In genomic region chr5:146965781-146966659, GRCh38 we compare ENCODE assay signal across 8 cellular contexts.
DNase-seq lines count a peak whose midpoint lies in the region; ATAC-seq and TF ChIP-seq lines count a peak whose summit lies in the region.

No MANE protein-coding gene starts in this region.

- peak; percentile 83 for TF ChIP-seq CTCF in natural killer cell (IDR thresholded peaks at IDR 0.05)
- peak; percentile 87 for TF ChIP-seq CTCF in thoracic aorta (IDR thresholded peaks at IDR 0.05)

- no peaks in the 10 kb centered on the region for H3K9me3 ChIP-seq in thoracic aorta

- no peak overlapping the region for H3K4me3 Mint-ChIP-seq in natural killer cell

- H3K27me3 ChIP-seq in thoracic aorta (replicated peaks; ENCODE audit: insufficient read depth), result no peaks in the 10 kb centered on the region

- H3K4me1 Mint-ChIP-seq in natural killer cell, result no peaks in the 10 kb centered on the region

- H3K27me3 Mint-ChIP-seq in natural killer cell (ENCODE audit: low read depth in 2 of 2), result peaks cover 7 to 20% of the 10 kb centered on the region in 2 donors

- DNase-seq in DMS79 treated with DMSO at 0.1 percent for 48 hours (lab: John Stamatoyannopoulos, UW) (peak; percentile 64), HS-27A (ENCODE audit: low read depth) (peak; percentile 59), NCI-H82 (lab: John Stamatoyannopoulos, UW) (peak; percentile 89), natural killer cell (peak; percentile 38), thoracic aorta (ENCODE audit: low spot score) (peak; percentile 50)
- peak; percentile 5 for DNase-seq in activated CD8-positive, alpha-beta memory T cell treated with anti-CD3 and anti-CD28 coated beads, Interleukin-2, amount 50 U/mL, for 1 hour (ENCODE audit: extremely low read depth)

- no peaks in the 10 kb centered on the region for H3K36me3 ChIP-seq in thoracic aorta

- ATAC-seq in GM21526 (IDR thresholded peaks at IDR 0.05; ENCODE audit: low FRiP score, unreplicated experiment), result peak; percentile 98
- ATAC-seq in esophagus mucosa, result peak; percentile 91
- ATAC-seq in natural killer cell, result peak; percentile 90 to 99 (median 97)
- peak; percentile 65 for ATAC-seq in thoracic aorta (ENCODE audit: insufficient number of reproducible peaks, low FRiP score, low read depth)

- H3K9me3 Mint-ChIP-seq in natural killer cell, result no peaks in the 10 kb centered on the region

- H3K27ac Mint-ChIP-seq in natural killer cell, result no peak overlapping the region

- no peaks in the 10 kb centered on the region for H3K36me3 Mint-ChIP-seq in natural killer cell

- intact Hi-C loops in natural killer cell (cut with micrococcal nuclease), result loop anchor here (1.0 to 5.0 kb wide), 4 partner anchors 221 to 424 kb away; no protein-coding TSS in a partner anchor

- peaks cover 4 to 32% of the 10 kb centered on the region in 2 donors for H3K4me1 ChIP-seq in thoracic aorta (ENCODE audit: control insufficient read depth in 1 of 2, low read depth in 2 of 2)

- H3K4me3 ChIP-seq in thoracic aorta, result no peak overlapping the region

- no peak overlapping the region for H3K27ac ChIP-seq in thoracic aorta

Comparison
In these comparisons a context has a peak if more than half of its experiments do, and no peak if none do; other contexts are left out.
1. DNase-seq: peak in every context shown above with its lines; median percentile 89 in NCI-H82; 64 in DMS79 treated with DMSO at 0.1 percent for 48 hours; 59 in HS-27A; 50 in thoracic aorta; 38 in natural killer cell; 5 in activated CD8-positive, alpha-beta memory T cell treated with anti-CD3 and anti-CD28 coated beads, Interleukin-2, amount 50 U/mL, for 1 hour.